In the genomic region with DNA sequence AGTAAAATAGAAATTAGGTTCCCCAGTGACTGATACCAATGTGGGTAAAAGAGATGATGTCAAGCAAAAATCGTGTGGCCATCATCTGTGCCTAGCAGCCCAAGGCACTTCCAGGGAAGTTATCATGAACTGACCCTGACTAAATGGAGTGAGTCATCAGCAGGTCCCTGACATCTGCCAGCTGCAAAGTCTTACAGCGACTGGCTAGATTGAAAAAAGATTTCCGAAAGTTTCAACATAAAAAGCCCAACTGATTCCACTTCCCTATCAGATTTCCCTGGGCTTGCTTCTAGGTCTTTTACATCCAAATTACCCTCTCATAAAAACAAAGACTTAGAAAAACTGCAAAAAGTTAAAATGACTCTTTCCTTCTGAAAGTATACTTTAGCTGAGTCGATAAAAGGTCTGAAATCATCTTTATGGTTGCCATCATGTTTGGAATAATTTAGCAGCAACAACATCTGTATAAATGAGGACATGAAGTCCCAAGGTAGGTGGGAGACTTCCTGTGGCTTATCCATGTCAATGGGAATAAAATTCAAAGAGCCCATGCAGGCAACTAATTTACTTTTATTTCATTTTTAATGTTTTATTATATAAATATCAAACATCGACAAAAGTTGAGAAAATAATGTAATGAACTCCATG, we compare ENCODE assay signal across 10 cellular contexts.
DNase-seq lines count a peak whose midpoint lies in the region; ATAC-seq, FAIRE-seq and TF ChIP-seq lines count a peak whose summit lies in the region.
"Had no signal": no experiment of that assay in that cellular context is flagged by ENCODE, and none has a peak within 500 bp of the region (broad histone marks: within the 10 kb centered on the region; RNA-seq: fewer than 3 reads in every experiment).

No MANE protein-coding gene starts in this region.

- peak; percentile 71 for DNase-seq in AG09319 (ENCODE audit: extremely low read depth, low read depth)
- DNase-seq in MG63, result peak; percentile 57
- DNase-seq in bronchial epithelial cell (ENCODE audit: low read depth), result peak; percentile 63
- DNase-seq in left kidney (ENCODE audit: low read depth, low spot score), result peak; percentile 77
- DNase-seq in OCI-M2 (lab: John Stamatoyannopoulos, UW; ENCODE audit: unreplicated experiment), result no peak
- DNase-seq in putamen (ENCODE audit: low spot score), result no peak
- no peak for DNase-seq in DMS153 treated with DMSO at 0.1 percent for 48 hours (lab: John Stamatoyannopoulos, UW; ENCODE audit: unreplicated experiment)
- DNase-seq: activated naive CD4-positive, alpha-beta T cell treated with anti-CD3 and anti-CD28 coated beads for 36 hours; posterior cingulate gyrus had no signal

- no peaks in the 10 kb centered on the region for H3K27me3 ChIP-seq in MG63
- no peaks in the 10 kb centered on the region for H3K27me3 ChIP-seq in bronchial epithelial cell (ENCODE audit: control insufficient read depth, insufficient read depth, low read length)

- TF ChIP-seq CTCF in AG09319 (IDR thresholded peaks at IDR 0.05; ENCODE audit: low read depth, low read length), result no peak
- no peak for TF ChIP-seq CTCF in bronchial epithelial cell (IDR thresholded peaks at IDR 0.05; ENCODE audit: insufficient read depth, low read length, severe bottlenecking)

- H3K36me3 ChIP-seq in MG63 (no peaks in the 10 kb centered on the region), bronchial epithelial cell (ENCODE audit: control insufficient read depth, insufficient read depth, low read length) (no peaks in the 10 kb centered on the region)

- no peaks in the 10 kb centered on the region for H3K9me3 ChIP-seq in MG63

- H3K4me3 ChIP-seq in MG63, result no peak overlapping the region
- no peak overlapping the region for H3K4me3 ChIP-seq in bronchial epithelial cell (ENCODE audit: low read depth, low read length)

- ATAC-seq in GM21367 (IDR thresholded peaks at IDR 0.05; ENCODE audit: unreplicated experiment), result no peak

- no peak for FAIRE-seq in bronchial epithelial cell (lab: Jason Lieb, UNC)

Comparison
In these comparisons a context has a peak if more than half of its experiments do, and no peak if none do; other contexts are left out.
1. DNase-seq: peak in AG09319 (single experiment), MG63 (single experiment), bronchial epithelial cell (single experiment) and left kidney (single experiment); none in OCI-M2 (single experiment), putamen (single experiment) and DMS153 treated with DMSO at 0.1 percent for 48 hours (single experiment).